ENCODE assay signal across 4 cellular contexts in genomic region chr3:32845546-32845945, GRCh38. TPM values are rescaled to one million over a fixed set of nuclear protein-coding genes. Genes with fewer than 3 reads are reported as not detected.
"Had no signal": no experiment of that assay in that cellular context is flagged by ENCODE, and none has a peak within 500 bp of the region (broad histone marks: within the 10 kb centered on the region; RNA-seq: fewer than 3 reads in every experiment).

No MANE protein-coding gene starts in this region.

RNA-seq across cellular contexts. Expression of gene TRIM71, which starts 27.7 kb away (rescaled TPM):
- total RNA-seq: LHCN-M2, NCI-H460, Right ventricle myocardium superior had no signal
- polyA plus RNA-seq: IgD-negative memory B cell had no signal
